8 cellular contexts compared by ENCODE assay signal in the genomic region with DNA sequence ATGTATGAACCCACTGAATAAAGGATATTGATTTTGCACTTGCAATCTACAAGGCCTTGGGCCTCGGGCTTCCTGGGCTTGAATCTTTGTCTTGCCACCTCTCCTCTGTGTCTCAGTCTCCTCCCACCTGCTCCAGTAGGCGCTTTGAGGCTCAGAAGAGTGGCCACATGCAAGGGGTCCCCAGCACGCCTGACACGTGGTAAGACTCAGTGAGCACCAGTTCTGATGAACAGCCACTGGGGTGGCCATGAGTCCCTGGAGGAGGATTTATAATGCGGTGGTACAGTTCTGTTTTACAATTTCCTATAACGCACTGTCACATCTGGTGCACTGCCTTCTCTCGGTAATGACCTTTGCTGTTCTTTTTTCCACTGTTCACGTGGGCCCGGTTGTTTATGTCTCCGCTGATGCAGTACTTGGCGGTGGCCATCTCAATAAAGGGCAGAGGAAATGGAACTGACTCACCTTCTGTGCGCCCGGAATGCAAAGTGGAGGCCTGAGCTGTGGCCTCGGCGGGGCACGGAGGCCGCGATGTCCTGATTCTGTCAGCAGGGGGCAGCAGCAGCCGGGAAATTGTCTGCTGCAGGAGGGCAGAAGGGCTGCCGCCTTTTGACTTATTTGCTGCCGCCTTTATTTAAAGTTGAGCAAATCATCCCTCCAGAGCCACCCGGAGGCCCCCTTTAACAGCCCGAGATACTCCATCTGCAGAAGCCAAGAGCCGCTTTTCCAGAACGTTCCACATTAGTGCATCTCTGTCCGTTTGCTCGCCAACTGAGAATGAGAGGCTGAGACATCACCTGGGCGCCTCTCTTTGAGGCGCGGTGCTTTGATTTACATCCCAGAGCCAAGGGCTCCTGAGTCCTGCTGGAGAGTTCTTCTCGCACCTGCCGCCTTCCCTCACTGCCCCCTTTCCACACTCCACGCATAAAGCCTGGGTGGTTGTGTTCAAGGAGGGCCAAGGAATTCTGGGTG. TPM values are rescaled to one million over a fixed set of nuclear protein-coding genes. Genes with fewer than 3 reads are reported as not detected.
DNase-seq lines count a peak whose midpoint lies in the region; ATAC-seq and TF ChIP-seq lines count a peak whose summit lies in the region.

No MANE protein-coding gene starts in this region.

- H3K9ac ChIP-seq in fibroblast of lung (ENCODE audit: insufficient read depth, low read length), result no peak overlapping the region

- in situ Hi-C loops in Panc1 (cut with HindIII; ENCODE audit: low pct_unique_long_range_greater_than_20kb, low sequenced_read_pairs), result no loop called here

- H2AFZ ChIP-seq in fibroblast of lung (ENCODE audit: low read length), result peak overlapping the region; percentile 28

- BruUV-seq in Panc1 (replicated peaks; lab: Mats Ljungman, UMichigan), result no TSS peak

- peaks cover 16 to 28% of the 10 kb centered on the region in 2 donors for H3K4me1 Mint-ChIP-seq in natural killer cell treated with Interleukin-12 subunit alpha and Interleukin-12 subunit beta and Interleukin-15 and Interleukin-18, amount 100 ng/mL, for 72 hours (ENCODE audit: low read depth in 2 of 2)
- peaks cover 38% of the 10 kb centered on the region for H3K4me1 Mint-ChIP-seq in stimulated activated effector memory CD8-positive, alpha-beta T cell treated with anti-CD3 and anti-CD28 coated beads, Interleukin-12 subunit alpha, Interleukin-12 subunit beta, amount 100 ng/mL, for 72 hours

- H3K4me1 ChIP-seq in Panc1 (ENCODE audit: control insufficient read depth, insufficient read depth, low read length) (peaks cover 4% of the 10 kb centered on the region; the same call in 1 of the 2 replicates), fibroblast of lung (ENCODE audit: control insufficient read depth, extremely low read depth, insufficient read depth, low read length) (peaks cover 3% of the 10 kb centered on the region)

- H3K27ac Mint-ChIP-seq in natural killer cell treated with Interleukin-12 subunit alpha and Interleukin-12 subunit beta and Interleukin-15 and Interleukin-18, amount 100 ng/mL, for 72 hours, result peak overlapping the region; percentile 63 to 67
- peak overlapping the region; percentile 87 for H3K27ac Mint-ChIP-seq in stimulated activated effector memory CD8-positive, alpha-beta T cell treated with anti-CD3 and anti-CD28 coated beads, Interleukin-12 subunit alpha, Interleukin-12 subunit beta, amount 100 ng/mL, for 72 hours

- no peaks in the 10 kb centered on the region for H3K36me3 Mint-ChIP-seq in natural killer cell treated with Interleukin-12 subunit alpha and Interleukin-12 subunit beta and Interleukin-15 and Interleukin-18, amount 100 ng/mL, for 72 hours
- no peaks in the 10 kb centered on the region for H3K36me3 Mint-ChIP-seq in stimulated activated effector memory CD8-positive, alpha-beta T cell treated with anti-CD3 and anti-CD28 coated beads, Interleukin-12 subunit alpha, Interleukin-12 subunit beta, amount 100 ng/mL, for 72 hours

- POLR2A ChIA-PET in Panc1 (lab: Charles Lee), result no interaction called here

- H3K27ac ChIP-seq in Panc1 (ENCODE audit: low read length), result no peak overlapping the region
- H3K27ac ChIP-seq in fibroblast of lung (ENCODE audit: insufficient read depth, low read length), result no peak overlapping the region

- intact Hi-C loops in Panc1 (cut with micrococcal nuclease; ENCODE audit: unreplicated experiment), result loop anchor here (2.0 to 5.0 kb wide), 2 partner anchors 75 to 195 kb away; no protein-coding TSS in a partner anchor

- peak; percentile 64 for ATAC-seq in HG03521 (IDR thresholded peaks at IDR 0.05; ENCODE audit: unreplicated experiment)
- ATAC-seq in Panc1, result peak; percentile 94
- ATAC-seq in natural killer cell treated with Interleukin-12 subunit alpha and Interleukin-12 subunit beta and Interleukin-15 and Interleukin-18, amount 100 ng/mL, for 72 hours, result peak; percentile 90 to 92
- peak; percentile 99 for ATAC-seq in stimulated activated effector memory CD8-positive, alpha-beta T cell treated with anti-CD3 and anti-CD28 coated beads, Interleukin-12 subunit alpha, Interleukin-12 subunit beta, amount 100 ng/mL, for 72 hours

- H3K9me3 ChIP-seq in Panc1 (ENCODE audit: control insufficient read depth, insufficient read depth, low read depth, low read length) (no peaks in the 10 kb centered on the region), fibroblast of lung (ENCODE audit: control insufficient read depth, insufficient read depth, low read depth, low read length) (no peaks in the 10 kb centered on the region)

- no peaks in the 10 kb centered on the region for H3K9me3 Mint-ChIP-seq in natural killer cell treated with Interleukin-12 subunit alpha and Interleukin-12 subunit beta and Interleukin-15 and Interleukin-18, amount 100 ng/mL, for 72 hours
- no peaks in the 10 kb centered on the region for H3K9me3 Mint-ChIP-seq in stimulated activated effector memory CD8-positive, alpha-beta T cell treated with anti-CD3 and anti-CD28 coated beads, Interleukin-12 subunit alpha, Interleukin-12 subunit beta, amount 100 ng/mL, for 72 hours

- H3K4me2 ChIP-seq in fibroblast of lung (ENCODE audit: extremely low read depth, insufficient read depth, low read length), result peak overlapping the region; percentile 11

- no peaks in the 10 kb centered on the region for H4K20me1 ChIP-seq in fibroblast of lung (ENCODE audit: control insufficient read depth, extremely low read depth, insufficient read depth, low read length)

- CTCF ChIA-PET in Panc1 (lab: Charles Lee), result interaction anchor here (0.6 kb wide), 3 partner anchors 74 to 112 kb away, joined by 3 to 10 read pairs (median 3); a partner anchor contains a TSS

- H3K4me3 Mint-ChIP-seq in natural killer cell treated with Interleukin-12 subunit alpha and Interleukin-12 subunit beta and Interleukin-15 and Interleukin-18, amount 100 ng/mL, for 72 hours, result peak overlapping the region; percentile 41
- peak overlapping the region; percentile 33 for H3K4me3 Mint-ChIP-seq in stimulated activated effector memory CD8-positive, alpha-beta T cell treated with anti-CD3 and anti-CD28 coated beads, Interleukin-12 subunit alpha, Interleukin-12 subunit beta, amount 100 ng/mL, for 72 hours

- H3K79me2 ChIP-seq in fibroblast of lung (ENCODE audit: control insufficient read depth, insufficient read depth, low read length), result no peaks in the 10 kb centered on the region

- H3K36me3 ChIP-seq in Panc1 (ENCODE audit: control insufficient read depth, insufficient read depth, low read length), result no peaks in the 10 kb centered on the region
- no peaks in the 10 kb centered on the region for H3K36me3 ChIP-seq in fibroblast of lung (ENCODE audit: control insufficient read depth, insufficient read depth, low read length)

- H3K27me3 ChIP-seq in Panc1 (ENCODE audit: control insufficient read depth, insufficient read depth, low read length) (no peaks in the 10 kb centered on the region), fibroblast of lung (ENCODE audit: control insufficient read depth, insufficient read depth, low read length) (peaks cover 12% of the 10 kb centered on the region)

- H3K4me3 ChIP-seq in Panc1 (ENCODE audit: low read depth in 2 of 2, low read length in 2 of 2) (no peak overlapping the region), fibroblast of lung (replicated peaks in 1 of 4; ENCODE audit: control extremely low read depth in 1 of 4, insufficient read depth in 1 of 4, low read depth in 3 of 4, low read length in 4 of 4) (no peak overlapping the region)

- H3K27me3 Mint-ChIP-seq in natural killer cell treated with Interleukin-12 subunit alpha and Interleukin-12 subunit beta and Interleukin-15 and Interleukin-18, amount 100 ng/mL, for 72 hours, result peaks cover 0 to 13% of the 10 kb centered on the region in 2 donors

- peak; percentile 75 for DNase-seq in NK-92 treated with Interleukin-12 subunit alpha and Interleukin-12 subunit beta, amount 100 ng/mL, for 24 hours (lab: John Stamatoyannopoulos, UW)
- DNase-seq in NK-92 (lab: John Stamatoyannopoulos, UW; ENCODE audit: unreplicated experiment) (no peak), Panc1 (ENCODE audit: low read depth, low spot score) (no peak), fibroblast of lung (ENCODE audit: low read depth in 2 of 2) (peak; percentile 77 to 82)
- peak; percentile 97 for DNase-seq in activated T-cell treated with anti-CD3 and anti-CD28 coated beads, Interleukin-2, amount 50 U/mL, for 48 hours
- DNase-seq in natural killer cell treated with Interleukin-12 subunit alpha and Interleukin-12 subunit beta and Interleukin-15 and Interleukin-18, amount 100 ng/mL, for 72 hours (ENCODE audit: low spot score), result peak; percentile 80
- peak; percentile 97 for DNase-seq in stimulated activated effector memory CD8-positive, alpha-beta T cell treated with anti-CD3 and anti-CD28 coated beads, Interleukin-12 subunit alpha, Interleukin-12 subunit beta, amount 100 ng/mL, for 72 hours (ENCODE audit: low spot score in 2 of 2)

- TF ChIP-seq CTCF in Panc1 (IDR thresholded peaks at IDR 0.05) (peak; percentile 90), fibroblast of lung (conservative IDR thresholded peaks at IDR 0.05 in 1 of 2, IDR thresholded peaks at IDR 0.05 in 1 of 2; ENCODE audit: low read depth in 1 of 2, low read length in 2 of 2) (peak; percentile 74 to 75)

RNA-seq across cellular contexts. Expression of a gene that starts 6.0 kb away (rescaled TPM):
- total RNA-seq in Panc1 (2021; ENCODE audit: unreplicated experiment) (44.4 TPM), fibroblast of lung (16.2 and 19.0 TPM in 2 replicates)
- 47.0 TPM for polyA plus RNA-seq in Panc1 (2012; ENCODE audit: insufficient read length)
- polyA plus RNA-seq in fibroblast of lung, result 12.3 and 14.1 TPM in 2 replicates
- 15.8 and 18.7 TPM in 2 replicates for polyA plus RNA-seq in fibroblast of lung (2012)
- 6.2 and 12.3 TPM in 2 replicates for polyA minus RNA-seq in fibroblast of lung (ENCODE audit: low replicate concordance)
- total RNA-seq in natural killer cell treated with Interleukin-12 subunit alpha and Interleukin-12 subunit beta and Interleukin-15 and Interleukin-18, amount 100 ng/mL, for 72 hours, result 10 to 100 TPM; 23.3 to 37.8 TPM

RNA-seq across cellular contexts. Expression of a gene that starts 34.9 kb away (rescaled TPM):
- not detected for total RNA-seq in Panc1 (2021; ENCODE audit: unreplicated experiment)
- polyA plus RNA-seq in Panc1 (2012; ENCODE audit: insufficient read length), result not detected
- total RNA-seq in fibroblast of lung, result not detected in 2 replicates
- polyA plus RNA-seq in fibroblast of lung, result not detected in 2 replicates
- polyA plus RNA-seq in fibroblast of lung (2012), result not detected in 2 replicates
- polyA minus RNA-seq in fibroblast of lung (ENCODE audit: low replicate concordance), result not detected in 2 replicates
- not detected for total RNA-seq in natural killer cell treated with Interleukin-12 subunit alpha and Interleukin-12 subunit beta and Interleukin-15 and Interleukin-18, amount 100 ng/mL, for 72 hours

Comparison
In these comparisons a context has a peak if more than half of its experiments do, and no peak if none do; other contexts are left out.
1. DNase-seq: peak in NK-92 treated with Interleukin-12 subunit alpha and Interleukin-12 subunit beta, amount 100 ng/mL, for 24 hours (single experiment), activated T-cell treated with anti-CD3 and anti-CD28 coated beads, Interleukin-2, amount 50 U/mL, for 48 hours (2 of 2), fibroblast of lung (2 of 2), natural killer cell treated with Interleukin-12 subunit alpha and Interleukin-12 subunit beta and Interleukin-15 and Interleukin-18, amount 100 ng/mL, for 72 hours (single experiment) and stimulated activated effector memory CD8-positive, alpha-beta T cell treated with anti-CD3 and anti-CD28 coated beads, Interleukin-12 subunit alpha, Interleukin-12 subunit beta, amount 100 ng/mL, for 72 hours (2 of 2); none in NK-92 (single experiment) and Panc1 (single experiment).
2. Peak in every context shown above with its lines, with median percentiles within 50 percentile points of each other: ATAC-seq.